ENCODE assay signal across 8 cellular contexts in genomic region chr12:47307680-47308399, GRCh38.
DNase-seq lines count a peak whose midpoint lies in the region; ATAC-seq and TF ChIP-seq lines count a peak whose summit lies in the region.

No MANE protein-coding gene starts in this region.

- no peak overlapping the region for H2BK5ac ChIP-seq in neuronal stem cell (ENCODE audit: low read length)

- no peak overlapping the region for H3K4me2 ChIP-seq in neuronal stem cell (ENCODE audit: insufficient read depth, low read length, poor library complexity, severe bottlenecking)

- no peak overlapping the region for H2BK15ac ChIP-seq in neuronal stem cell (ENCODE audit: low read length)

- H4K8ac ChIP-seq in neuronal stem cell (ENCODE audit: low read depth, low read length) = no peak overlapping the region

- no peaks in the 10 kb centered on the region for H3K36me3 ChIP-seq in neuronal stem cell (replicated peaks in 1 of 2; ENCODE audit: control insufficient read depth in 2 of 2, insufficient read depth in 2 of 2, low read length in 2 of 2)

- H2AFZ ChIP-seq in neuronal stem cell (ENCODE audit: low read length) = no peak overlapping the region

- no peak overlapping the region for H3K4me3 ChIP-seq in neuronal stem cell (ENCODE audit: low read length in 2 of 2)

- no peak overlapping the region for H3K9ac ChIP-seq in neuronal stem cell (ENCODE audit: low read depth, low read length, poor library complexity)

- TF ChIP-seq CTCF in C4-2B (conservative IDR thresholded peaks at IDR 0.05) = peak; percentile 87

- DNase-seq in NCI-H748 (lab: John Stamatoyannopoulos, UW; ENCODE audit: unreplicated experiment) (peak; percentile 81), epithelial cell of prostate (ENCODE audit: low read depth, low spot score) (peak; percentile 3), neuronal stem cell (ENCODE audit: low spot score) (peak; percentile 11)
- peak; percentile 49 to 60 for DNase-seq in activated CD4-positive, alpha-beta T cell treated with anti-CD3 and anti-CD28 coated beads, Interleukin-2, amount 50 U/mL, for 48 hours

- no peak overlapping the region for H3K18ac ChIP-seq in neuronal stem cell (ENCODE audit: low read length)

- no peak overlapping the region for H2AK5ac ChIP-seq in neuronal stem cell (ENCODE audit: low read depth, low read length)

- no peak overlapping the region for H3K14ac ChIP-seq in neuronal stem cell (ENCODE audit: low read length)

- no peaks in the 10 kb centered on the region for H3K4me1 ChIP-seq in neuronal stem cell (ENCODE audit: control insufficient read depth in 2 of 2, insufficient read depth in 1 of 2, low read depth in 1 of 2, low read length in 2 of 2)

- no peak overlapping the region for H2BK120ac ChIP-seq in neuronal stem cell (ENCODE audit: low read depth, low read length)

- H3K27me3 ChIP-seq in neuronal stem cell (ENCODE audit: control insufficient read depth in 3 of 3, insufficient read depth in 3 of 3, low read depth in 1 of 3, low read length in 3 of 3) = no peaks in the 10 kb centered on the region

- H3K9me3 ChIP-seq in neuronal stem cell (replicated peaks in 1 of 2; ENCODE audit: control insufficient read depth in 2 of 2, insufficient read depth in 1 of 2, low read depth in 1 of 2, low read length in 2 of 2) = no peaks in the 10 kb centered on the region

- ATAC-seq in GM19043 (IDR thresholded peaks at IDR 0.05; ENCODE audit: low read depth, unreplicated experiment) = peak; percentile 75
- ATAC-seq in HG03280 (IDR thresholded peaks at IDR 0.05; ENCODE audit: unreplicated experiment) = peak; percentile 77
- no peak for ATAC-seq in GM19397 (IDR thresholded peaks at IDR 0.05; ENCODE audit: unreplicated experiment)

- no peak overlapping the region for H3K27ac ChIP-seq in C4-2B
- peak overlapping the region; percentile 21 for H3K27ac ChIP-seq in epithelial cell of prostate
- no peak overlapping the region for H3K27ac ChIP-seq in neuronal stem cell (replicated peaks; ENCODE audit: low read length)

- no CpG with 5 or more reads among the region's 7 CpGs for WGBS in neuronal stem cell (ENCODE audit: extremely low coverage in 2 of 2, insufficient read length in 2 of 2, insufficient replicate concordance in 1 of 2), 2 donors

- H3K79me1 ChIP-seq in neuronal stem cell (ENCODE audit: low read depth, low read length) = no peaks in the 10 kb centered on the region

- H4K91ac ChIP-seq in neuronal stem cell (ENCODE audit: low read depth, low read length, poor library complexity) = no peak overlapping the region

- no peak overlapping the region for H2BK12ac ChIP-seq in neuronal stem cell (ENCODE audit: low read length)

- no peak overlapping the region for H3K4ac ChIP-seq in neuronal stem cell (ENCODE audit: low read length)

- no peak overlapping the region for H3K23ac ChIP-seq in neuronal stem cell (ENCODE audit: low read depth, low read length, poor library complexity)

Comparison
In these comparisons a context has a peak if more than half of its experiments do, and no peak if none do; other contexts are left out.
1. DNase-seq: peak in every context shown above with its lines; median percentile 81 in NCI-H748; 54 in activated CD4-positive, alpha-beta T cell treated with anti-CD3 and anti-CD28 coated beads, Interleukin-2, amount 50 U/mL, for 48 hours; 11 in neuronal stem cell; 3 in epithelial cell of prostate.